ENCODE assay signal across 8 cellular contexts in the genomic region with DNA sequence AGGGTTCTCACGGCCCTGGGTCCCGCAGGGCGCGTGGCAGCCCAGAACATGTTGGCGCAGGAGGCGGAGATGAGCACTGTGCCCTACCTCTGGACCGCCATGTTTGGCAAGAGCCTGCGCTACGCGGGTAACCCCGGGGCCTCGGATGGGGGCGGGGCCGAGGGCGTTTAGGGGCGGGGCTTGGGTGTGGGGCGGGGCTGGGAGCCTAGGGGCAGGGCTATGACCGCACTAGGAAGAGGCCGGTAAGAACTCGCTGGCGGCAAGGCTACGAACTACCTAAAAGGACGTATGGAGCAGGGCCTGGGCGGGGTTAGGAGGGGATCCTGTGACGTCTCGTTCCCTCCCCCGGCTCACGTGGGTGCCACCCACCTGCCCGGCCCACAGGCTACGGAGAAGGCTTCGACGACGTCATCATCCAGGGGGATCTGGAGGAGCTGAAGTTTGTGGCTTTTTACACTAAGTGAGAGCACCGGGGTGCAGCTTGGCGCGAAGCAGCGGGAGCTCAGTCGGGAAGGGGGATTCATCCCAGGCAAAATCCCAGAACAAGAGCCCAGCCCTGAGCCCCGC. TPM values are rescaled to one million over a fixed set of nuclear protein-coding genes. Genes with fewer than 3 reads are reported as not detected.
A peak's percentile ranks its signal among the peaks of the same experiment; 100 is the strongest.
DNase-seq lines count a peak whose midpoint lies in the region; ATAC-seq lines count a peak whose summit lies in the region.

No MANE protein-coding gene starts in this region.

- intact Hi-C loops in left cardiac atrium (cut with DNase I): no loop called here

- ATAC-seq in left cardiac atrium: peak; percentile 56 to 63
- no peak for ATAC-seq in HG03280 (IDR thresholded peaks at IDR 0.05; ENCODE audit: unreplicated experiment)
- ATAC-seq in HG03571 (IDR thresholded peaks at IDR 0.05; ENCODE audit: unreplicated experiment): no peak

- peak; percentile 47 for DNase-seq in NCI-H82 (lab: John Stamatoyannopoulos, UW)
- DNase-seq in NCI-H82 treated with DMSO at 0.1 percent for 48 hours (lab: John Stamatoyannopoulos, UW; ENCODE audit: unreplicated experiment): no peak
- peak; percentile 46 for DNase-seq in activated naive CD8-positive, alpha-beta T cell treated with anti-CD3 and anti-CD28 coated beads, Interleukin-2, amount 50 U/mL, for 16 hours (ENCODE audit: low read depth, low spot score)
- peak; percentile 83 for DNase-seq in left cardiac atrium
- peak; percentile 65 for DNase-seq in retina
- DNase-seq in D341Med (ENCODE audit: low spot score): no peak

RNA-seq across cellular contexts. Expression of gene LZTR1, which starts 2.8 kb away (rescaled TPM):
- total RNA-seq in left cardiac atrium: 10 to 100 TPM; 26.9 to 29.1 TPM

RNA-seq across cellular contexts. Expression of gene AIFM3, which starts 12.3 kb away (rescaled TPM):
- 1 to 10 TPM; 1.5 to 2.4 TPM for total RNA-seq in left cardiac atrium

RNA-seq across cellular contexts. Expression of gene THAP7, which starts 22.6 kb away (rescaled TPM):
- total RNA-seq in left cardiac atrium: 10 to 100 TPM; 20.9 to 22.1 TPM

RNA-seq across cellular contexts. Expression of gene P2RX6, which starts 35.6 kb away (rescaled TPM):
- total RNA-seq in left cardiac atrium: 1 to 10 TPM; 2.2 to 4.6 TPM

RNA-seq across cellular contexts. Expression of gene SLC7A4, which starts 53.0 kb away (rescaled TPM):
- total RNA-seq in left cardiac atrium: under 1 TPM; 0.47 to 0.68 TPM

Comparison
In these comparisons a context has a peak if more than half of its experiments do, and no peak if none do; other contexts are left out.
1. DNase-seq: peak in NCI-H82 (single experiment), activated naive CD8-positive, alpha-beta T cell treated with anti-CD3 and anti-CD28 coated beads, Interleukin-2, amount 50 U/mL, for 16 hours (single experiment), left cardiac atrium (single experiment) and retina (single experiment); none in NCI-H82 treated with DMSO at 0.1 percent for 48 hours (single experiment) and D341Med (single experiment).
2. ATAC-seq: peak in left cardiac atrium (2 of 2); none in HG03280 (single experiment) and HG03571 (single experiment).